ENCODE assay signal across 1 cellular context in genomic region chrX:3712080-3712869, GRCh38.
TF ChIP-seq lines count a peak whose summit lies in the region.

No MANE protein-coding gene starts in this region.

TF ChIP-seq in GM12878, 131 proteins besides CTCF, POLR2A, EP300 and RAD21 (continued from another document):
- TF ChIP-seq, protein P1, sequence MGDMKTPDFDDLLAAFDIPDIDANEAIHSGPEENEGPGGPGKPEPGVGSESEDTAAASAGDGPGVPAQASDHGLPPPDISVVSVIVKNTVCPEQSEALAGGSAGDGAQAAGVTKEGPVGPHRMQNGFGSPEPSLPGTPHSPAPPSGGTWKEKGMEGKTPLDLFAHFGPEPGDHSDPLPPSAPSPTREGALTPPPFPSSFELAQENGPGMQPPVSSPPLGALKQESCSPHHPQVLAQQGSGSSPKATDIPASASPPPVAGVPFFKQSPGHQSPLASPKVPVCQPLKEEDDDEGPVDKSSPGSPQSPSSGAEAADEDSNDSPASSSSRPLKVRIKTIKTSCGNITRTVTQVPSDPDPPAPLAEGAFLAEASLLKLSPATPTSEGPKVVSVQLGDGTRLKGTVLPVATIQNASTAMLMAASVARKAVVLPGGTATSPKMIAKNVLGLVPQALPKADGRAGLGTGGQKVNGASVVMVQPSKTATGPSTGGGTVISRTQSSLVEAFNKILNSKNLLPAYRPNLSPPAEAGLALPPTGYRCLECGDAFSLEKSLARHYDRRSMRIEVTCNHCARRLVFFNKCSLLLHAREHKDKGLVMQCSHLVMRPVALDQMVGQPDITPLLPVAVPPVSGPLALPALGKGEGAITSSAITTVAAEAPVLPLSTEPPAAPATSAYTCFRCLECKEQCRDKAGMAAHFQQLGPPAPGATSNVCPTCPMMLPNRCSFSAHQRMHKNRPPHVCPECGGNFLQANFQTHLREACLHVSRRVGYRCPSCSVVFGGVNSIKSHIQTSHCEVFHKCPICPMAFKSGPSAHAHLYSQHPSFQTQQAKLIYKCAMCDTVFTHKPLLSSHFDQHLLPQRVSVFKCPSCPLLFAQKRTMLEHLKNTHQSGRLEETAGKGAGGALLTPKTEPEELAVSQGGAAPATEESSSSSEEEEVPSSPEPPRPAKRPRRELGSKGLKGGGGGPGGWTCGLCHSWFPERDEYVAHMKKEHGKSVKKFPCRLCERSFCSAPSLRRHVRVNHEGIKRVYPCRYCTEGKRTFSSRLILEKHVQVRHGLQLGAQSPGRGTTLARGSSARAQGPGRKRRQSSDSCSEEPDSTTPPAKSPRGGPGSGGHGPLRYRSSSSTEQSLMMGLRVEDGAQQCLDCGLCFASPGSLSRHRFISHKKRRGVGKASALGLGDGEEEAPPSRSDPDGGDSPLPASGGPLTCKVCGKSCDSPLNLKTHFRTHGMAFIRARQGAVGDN (IDR thresholded peaks at IDR 0.05), result peak; percentile 59; the same call in 1 of the 2 replicates
- TF ChIP-seq NR2F1 (conservative IDR thresholded peaks at IDR 0.05) (peak; percentile 5; the same call in 1 of the 2 replicates), ATF2 (IDR thresholded peaks at IDR 0.05; ENCODE audit: low read length) (no peak), GATAD2B (conservative IDR thresholded peaks at IDR 0.05; ENCODE audit: low read depth) (no peak), NR2C1 (IDR thresholded peaks at IDR 0.05) (no peak)
- TF ChIP-seq, protein P2, sequence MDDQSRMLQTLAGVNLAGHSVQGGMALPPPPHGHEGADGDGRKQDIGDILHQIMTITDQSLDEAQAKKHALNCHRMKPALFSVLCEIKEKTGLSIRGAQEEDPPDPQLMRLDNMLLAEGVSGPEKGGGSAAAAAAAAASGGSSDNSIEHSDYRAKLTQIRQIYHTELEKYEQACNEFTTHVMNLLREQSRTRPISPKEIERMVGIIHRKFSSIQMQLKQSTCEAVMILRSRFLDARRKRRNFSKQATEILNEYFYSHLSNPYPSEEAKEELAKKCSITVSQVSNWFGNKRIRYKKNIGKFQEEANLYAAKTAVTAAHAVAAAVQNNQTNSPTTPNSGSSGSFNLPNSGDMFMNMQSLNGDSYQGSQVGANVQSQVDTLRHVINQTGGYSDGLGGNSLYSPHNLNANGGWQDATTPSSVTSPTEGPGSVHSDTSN (IDR thresholded peaks at IDR 0.05; ENCODE audit: insufficient replicate concordance, low read depth, low read length), result no peak
